ENCODE assay signal across 1 cellular context in the genomic region with DNA sequence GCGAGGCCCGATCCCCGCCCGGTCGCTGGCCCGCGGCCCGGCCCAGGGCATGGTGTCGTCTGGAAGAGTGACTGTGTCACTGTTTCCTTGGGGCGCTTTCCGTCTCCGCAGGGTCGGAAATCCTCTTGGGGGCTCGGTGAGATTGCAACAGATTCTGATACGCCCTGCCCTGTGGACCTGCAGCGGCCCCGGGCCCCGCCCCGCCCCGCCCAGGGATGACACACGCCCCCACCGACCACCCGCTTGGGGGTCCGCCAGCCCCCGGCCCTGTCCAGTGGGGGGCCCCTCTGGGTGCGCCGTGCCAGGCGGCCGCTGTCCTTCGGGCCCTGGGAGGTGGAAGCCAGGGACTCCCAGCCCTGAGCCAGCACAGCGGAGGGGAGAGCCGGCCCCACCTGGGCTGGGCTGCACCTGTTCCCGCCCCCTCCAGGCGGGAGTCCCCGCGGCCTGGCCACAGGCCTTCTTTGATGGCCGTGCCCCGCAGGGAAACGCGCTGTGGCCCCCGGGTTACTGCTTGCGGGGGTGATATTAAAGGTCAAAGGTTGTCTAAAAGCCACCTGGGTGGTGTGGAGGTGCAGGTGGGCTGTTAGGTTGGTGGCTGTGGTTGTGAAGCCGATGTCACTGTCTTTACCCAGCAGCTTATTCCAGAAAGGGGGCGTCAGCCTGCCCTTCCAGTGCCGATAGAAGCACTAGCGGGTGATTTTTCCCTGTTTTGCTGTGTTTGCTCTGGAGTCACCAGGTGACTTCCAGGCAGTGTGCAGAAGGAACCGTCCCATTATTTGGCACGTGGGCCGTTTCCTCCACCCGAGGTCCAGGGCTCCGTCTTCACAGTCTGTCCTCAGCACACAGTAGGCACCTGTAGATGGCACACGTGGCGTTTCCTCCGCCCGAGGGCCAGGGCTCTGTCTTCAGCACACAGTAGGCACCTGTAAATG.
TF ChIP-seq lines count a peak whose summit lies in the region.

No MANE protein-coding gene starts in this region.

TF ChIP-seq in HepG2, 621 proteins besides CTCF, POLR2A, EP300 and RAD21 (continues in another document):
- TF ChIP-seq XRCC5 (optimal IDR thresholded peaks at IDR 0.05; ENCODE audit: low read length) (no peak), HMGA1 (CRISPR knock-in tag; conservative IDR thresholded peaks at IDR 0.05) (no peak), MAFF (IDR thresholded peaks at IDR 0.05; ENCODE audit: low read depth, low read length) (no peak), KAT7 (CRISPR knock-in tag; IDR thresholded peaks at IDR 0.05; ENCODE audit: borderline replicate concordance) (no peak), ZNF337 (CRISPR knock-in tag; IDR thresholded peaks at IDR 0.05; ENCODE audit: borderline replicate concordance, low read depth) (no peak), JUNB (CRISPR knock-in tag; IDR thresholded peaks at IDR 0.05; ENCODE audit: borderline replicate concordance) (no peak), ZNF567 (CRISPR knock-in tag; IDR thresholded peaks at IDR 0.05; ENCODE audit: borderline replicate concordance) (no peak), DNMT1 (CRISPR knock-in tag; IDR thresholded peaks at IDR 0.05) (no peak), ZNF570 (CRISPR knock-in tag; IDR thresholded peaks at IDR 0.05; ENCODE audit: borderline replicate concordance) (no peak), ZC3H4 (CRISPR knock-in tag; IDR thresholded peaks at IDR 0.05; ENCODE audit: borderline replicate concordance) (no peak), SOX6 (IDR thresholded peaks at IDR 0.05) (no peak), SOX6 (CRISPR knock-in tag; IDR thresholded peaks at IDR 0.05) (no peak), BRCA1 (CRISPR knock-in tag; IDR thresholded peaks at IDR 0.05) (no peak), YEATS4 (CRISPR knock-in tag; IDR thresholded peaks at IDR 0.05; ENCODE audit: borderline replicate concordance) (no peak), ETV5 (CRISPR knock-in tag; IDR thresholded peaks at IDR 0.05; ENCODE audit: borderline replicate concordance) (no peak), SAP130 (CRISPR knock-in tag; IDR thresholded peaks at IDR 0.05; ENCODE audit: low read depth) (peak; percentile 54), ERF (CRISPR knock-in tag; IDR thresholded peaks at IDR 0.05) (no peak), ZFP41 (CRISPR knock-in tag; IDR thresholded peaks at IDR 0.05; ENCODE audit: borderline replicate concordance) (no peak), ZNF598 (CRISPR knock-in tag; IDR thresholded peaks at IDR 0.05; ENCODE audit: borderline replicate concordance) (no peak), HMG20A (CRISPR knock-in tag; IDR thresholded peaks at IDR 0.05; ENCODE audit: borderline replicate concordance) (no peak), SRSF4 (IDR thresholded peaks at IDR 0.05; ENCODE audit: low read depth, low read length, poor library complexity, severe bottlenecking) (no peak), ZFAT (CRISPR knock-in tag; conservative IDR thresholded peaks at IDR 0.05) (no peak), PRMT3 (CRISPR knock-in tag; IDR thresholded peaks at IDR 0.05; ENCODE audit: borderline replicate concordance, low read depth) (no peak), NBN (conservative IDR thresholded peaks at IDR 0.05) (no peak), DPF2 (CRISPR knock-in tag; IDR thresholded peaks at IDR 0.05; ENCODE audit: borderline replicate concordance, low read depth) (no peak), ZNF530 (CRISPR knock-in tag; IDR thresholded peaks at IDR 0.05; ENCODE audit: low read depth) (no peak), SMAD1 (CRISPR knock-in tag; IDR thresholded peaks at IDR 0.05; ENCODE audit: borderline replicate concordance, low read depth) (no peak), ZC3H13 (CRISPR knock-in tag; IDR thresholded peaks at IDR 0.05) (peak; percentile 20; the same call in 1 of the 2 replicates), ZNF432 (CRISPR knock-in tag; IDR thresholded peaks at IDR 0.05; ENCODE audit: borderline replicate concordance) (no peak), EHMT2 (IDR thresholded peaks at IDR 0.05; ENCODE audit: borderline replicate concordance, low read depth, low read length) (no peak)
- TF ChIP-seq, protein P1, sequence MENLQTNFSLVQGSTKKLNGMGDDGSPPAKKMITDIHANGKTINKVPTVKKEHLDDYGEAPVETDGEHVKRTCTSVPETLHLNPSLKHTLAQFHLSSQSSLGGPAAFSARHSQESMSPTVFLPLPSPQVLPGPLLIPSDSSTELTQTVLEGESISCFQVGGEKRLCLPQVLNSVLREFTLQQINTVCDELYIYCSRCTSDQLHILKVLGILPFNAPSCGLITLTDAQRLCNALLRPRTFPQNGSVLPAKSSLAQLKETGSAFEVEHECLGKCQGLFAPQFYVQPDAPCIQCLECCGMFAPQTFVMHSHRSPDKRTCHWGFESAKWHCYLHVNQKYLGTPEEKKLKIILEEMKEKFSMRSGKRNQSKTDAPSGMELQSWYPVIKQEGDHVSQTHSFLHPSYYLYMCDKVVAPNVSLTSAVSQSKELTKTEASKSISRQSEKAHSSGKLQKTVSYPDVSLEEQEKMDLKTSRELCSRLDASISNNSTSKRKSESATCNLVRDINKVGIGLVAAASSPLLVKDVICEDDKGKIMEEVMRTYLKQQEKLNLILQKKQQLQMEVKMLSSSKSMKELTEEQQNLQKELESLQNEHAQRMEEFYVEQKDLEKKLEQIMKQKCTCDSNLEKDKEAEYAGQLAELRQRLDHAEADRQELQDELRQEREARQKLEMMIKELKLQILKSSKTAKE (CRISPR knock-in tag; IDR thresholded peaks at IDR 0.05; ENCODE audit: borderline replicate concordance): no peak
- TF ChIP-seq, protein P2, sequence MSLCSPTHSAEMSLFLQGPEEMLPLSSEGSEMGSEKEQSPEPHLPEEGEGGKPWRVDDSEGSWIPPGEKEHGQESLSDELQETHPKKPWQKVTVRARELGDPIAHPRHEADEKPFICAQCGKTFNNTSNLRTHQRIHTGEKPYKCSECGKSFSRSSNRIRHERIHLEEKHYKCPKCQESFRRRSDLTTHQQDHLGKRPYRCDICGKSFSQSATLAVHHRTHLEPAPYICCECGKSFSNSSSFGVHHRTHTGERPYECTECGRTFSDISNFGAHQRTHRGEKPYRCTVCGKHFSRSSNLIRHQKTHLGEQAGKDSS (CRISPR knock-in tag; IDR thresholded peaks at IDR 0.05; ENCODE audit: borderline replicate concordance, low read depth): no peak
- TF ChIP-seq, protein P3, sequence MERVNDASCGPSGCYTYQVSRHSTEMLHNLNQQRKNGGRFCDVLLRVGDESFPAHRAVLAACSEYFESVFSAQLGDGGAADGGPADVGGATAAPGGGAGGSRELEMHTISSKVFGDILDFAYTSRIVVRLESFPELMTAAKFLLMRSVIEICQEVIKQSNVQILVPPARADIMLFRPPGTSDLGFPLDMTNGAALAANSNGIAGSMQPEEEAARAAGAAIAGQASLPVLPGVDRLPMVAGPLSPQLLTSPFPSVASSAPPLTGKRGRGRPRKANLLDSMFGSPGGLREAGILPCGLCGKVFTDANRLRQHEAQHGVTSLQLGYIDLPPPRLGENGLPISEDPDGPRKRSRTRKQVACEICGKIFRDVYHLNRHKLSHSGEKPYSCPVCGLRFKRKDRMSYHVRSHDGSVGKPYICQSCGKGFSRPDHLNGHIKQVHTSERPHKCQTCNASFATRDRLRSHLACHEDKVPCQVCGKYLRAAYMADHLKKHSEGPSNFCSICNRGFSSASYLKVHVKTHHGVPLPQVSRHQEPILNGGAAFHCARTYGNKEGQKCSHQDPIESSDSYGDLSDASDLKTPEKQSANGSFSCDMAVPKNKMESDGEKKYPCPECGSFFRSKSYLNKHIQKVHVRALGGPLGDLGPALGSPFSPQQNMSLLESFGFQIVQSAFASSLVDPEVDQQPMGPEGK (CRISPR knock-in tag; IDR thresholded peaks at IDR 0.05): no peak; the same call in 1 of the 2 replicates
- TF ChIP-seq, protein P4, sequence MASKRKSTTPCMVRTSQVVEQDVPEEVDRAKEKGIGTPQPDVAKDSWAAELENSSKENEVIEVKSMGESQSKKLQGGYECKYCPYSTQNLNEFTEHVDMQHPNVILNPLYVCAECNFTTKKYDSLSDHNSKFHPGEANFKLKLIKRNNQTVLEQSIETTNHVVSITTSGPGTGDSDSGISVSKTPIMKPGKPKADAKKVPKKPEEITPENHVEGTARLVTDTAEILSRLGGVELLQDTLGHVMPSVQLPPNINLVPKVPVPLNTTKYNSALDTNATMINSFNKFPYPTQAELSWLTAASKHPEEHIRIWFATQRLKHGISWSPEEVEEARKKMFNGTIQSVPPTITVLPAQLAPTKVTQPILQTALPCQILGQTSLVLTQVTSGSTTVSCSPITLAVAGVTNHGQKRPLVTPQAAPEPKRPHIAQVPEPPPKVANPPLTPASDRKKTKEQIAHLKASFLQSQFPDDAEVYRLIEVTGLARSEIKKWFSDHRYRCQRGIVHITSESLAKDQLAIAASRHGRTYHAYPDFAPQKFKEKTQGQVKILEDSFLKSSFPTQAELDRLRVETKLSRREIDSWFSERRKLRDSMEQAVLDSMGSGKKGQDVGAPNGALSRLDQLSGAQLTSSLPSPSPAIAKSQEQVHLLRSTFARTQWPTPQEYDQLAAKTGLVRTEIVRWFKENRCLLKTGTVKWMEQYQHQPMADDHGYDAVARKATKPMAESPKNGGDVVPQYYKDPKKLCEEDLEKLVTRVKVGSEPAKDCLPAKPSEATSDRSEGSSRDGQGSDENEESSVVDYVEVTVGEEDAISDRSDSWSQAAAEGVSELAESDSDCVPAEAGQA (IDR thresholded peaks at IDR 0.05; ENCODE audit: low read depth): no peak
- TF ChIP-seq, protein P4 (CRISPR knock-in tag; IDR thresholded peaks at IDR 0.05; ENCODE audit: borderline replicate concordance): 0 out of 2 replicates have a peak, but pooled peaks have one; percentile 12
- TF ChIP-seq, protein P5, sequence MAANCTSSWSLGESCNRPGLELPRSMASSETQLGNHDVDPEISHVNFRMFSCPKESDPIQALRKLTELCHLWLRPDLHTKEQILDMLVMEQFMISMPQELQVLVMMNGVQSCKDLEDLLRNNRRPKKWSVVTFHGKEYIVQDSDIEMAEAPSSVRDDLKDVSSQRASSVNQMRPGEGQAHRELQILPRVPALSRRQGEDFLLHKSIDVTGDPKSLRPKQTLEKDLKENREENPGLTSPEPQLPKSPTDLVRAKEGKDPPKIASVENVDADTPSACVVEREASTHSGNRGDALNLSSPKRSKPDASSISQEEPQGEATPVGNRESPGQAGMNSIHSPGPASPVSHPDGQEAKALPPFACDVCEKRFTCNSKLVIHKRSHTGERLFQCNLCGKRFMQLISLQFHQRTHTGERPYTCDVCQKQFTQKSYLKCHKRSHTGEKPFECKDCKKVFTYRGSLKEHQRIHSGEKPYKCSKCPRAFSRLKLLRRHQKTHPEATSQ (CRISPR knock-in tag; IDR thresholded peaks at IDR 0.05; ENCODE audit: borderline replicate concordance): no peak
- TF ChIP-seq, protein P6, sequence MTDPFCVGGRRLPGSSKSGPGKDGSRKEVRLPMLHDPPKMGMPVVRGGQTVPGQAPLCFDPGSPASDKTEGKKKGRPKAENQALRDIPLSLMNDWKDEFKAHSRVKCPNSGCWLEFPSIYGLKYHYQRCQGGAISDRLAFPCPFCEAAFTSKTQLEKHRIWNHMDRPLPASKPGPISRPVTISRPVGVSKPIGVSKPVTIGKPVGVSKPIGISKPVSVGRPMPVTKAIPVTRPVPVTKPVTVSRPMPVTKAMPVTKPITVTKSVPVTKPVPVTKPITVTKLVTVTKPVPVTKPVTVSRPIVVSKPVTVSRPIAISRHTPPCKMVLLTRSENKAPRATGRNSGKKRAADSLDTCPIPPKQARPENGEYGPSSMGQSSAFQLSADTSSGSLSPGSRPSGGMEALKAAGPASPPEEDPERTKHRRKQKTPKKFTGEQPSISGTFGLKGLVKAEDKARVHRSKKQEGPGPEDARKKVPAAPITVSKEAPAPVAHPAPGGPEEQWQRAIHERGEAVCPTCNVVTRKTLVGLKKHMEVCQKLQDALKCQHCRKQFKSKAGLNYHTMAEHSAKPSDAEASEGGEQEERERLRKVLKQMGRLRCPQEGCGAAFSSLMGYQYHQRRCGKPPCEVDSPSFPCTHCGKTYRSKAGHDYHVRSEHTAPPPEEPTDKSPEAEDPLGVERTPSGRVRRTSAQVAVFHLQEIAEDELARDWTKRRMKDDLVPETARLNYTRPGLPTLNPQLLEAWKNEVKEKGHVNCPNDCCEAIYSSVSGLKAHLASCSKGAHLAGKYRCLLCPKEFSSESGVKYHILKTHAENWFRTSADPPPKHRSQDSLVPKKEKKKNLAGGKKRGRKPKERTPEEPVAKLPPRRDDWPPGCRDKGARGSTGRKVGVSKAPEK (CRISPR knock-in tag; IDR thresholded peaks at IDR 0.05; ENCODE audit: borderline replicate concordance): no peak
- TF ChIP-seq, protein P7, sequence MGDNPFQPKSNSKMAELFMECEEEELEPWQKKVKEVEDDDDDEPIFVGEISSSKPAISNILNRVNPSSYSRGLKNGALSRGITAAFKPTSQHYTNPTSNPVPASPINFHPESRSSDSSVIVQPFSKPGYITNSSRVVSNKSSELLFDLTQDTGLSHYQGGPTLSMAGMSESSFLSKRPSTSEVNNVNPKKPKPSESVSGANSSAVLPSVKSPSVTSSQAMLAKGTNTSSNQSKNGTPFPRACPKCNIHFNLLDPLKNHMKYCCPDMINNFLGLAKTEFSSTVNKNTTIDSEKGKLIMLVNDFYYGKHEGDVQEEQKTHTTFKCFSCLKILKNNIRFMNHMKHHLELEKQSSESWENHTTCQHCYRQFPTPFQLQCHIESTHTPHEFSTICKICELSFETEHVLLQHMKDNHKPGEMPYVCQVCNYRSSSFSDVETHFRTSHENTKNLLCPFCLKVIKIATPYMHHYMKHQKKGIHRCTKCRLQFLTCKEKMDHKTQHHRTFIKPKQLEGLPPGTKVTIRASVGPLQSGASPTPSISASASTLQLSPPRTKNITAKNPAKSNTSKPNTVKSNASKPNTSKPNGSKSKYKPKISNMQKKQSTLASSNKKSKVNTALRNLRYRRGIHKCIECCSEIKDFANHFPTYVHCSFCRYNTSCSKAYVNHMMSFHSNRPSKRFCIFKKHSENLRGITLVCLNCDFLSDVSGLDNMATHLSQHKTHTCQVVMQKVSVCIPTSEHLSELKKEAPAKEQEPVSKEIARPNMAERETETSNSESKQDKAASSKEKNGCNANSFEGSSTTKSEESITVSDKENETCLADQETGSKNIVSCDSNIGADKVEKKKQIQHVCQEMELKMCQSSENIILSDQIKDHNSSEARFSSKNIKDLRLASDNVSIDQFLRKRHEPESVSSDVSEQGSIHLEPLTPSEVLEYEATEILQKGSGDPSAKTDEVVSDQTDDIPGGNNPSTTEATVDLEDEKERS (CRISPR knock-in tag; IDR thresholded peaks at IDR 0.05): no peak
